9 cellular contexts compared by ENCODE assay signal in genomic region chr19:13089139-13089856, GRCh38. TPM values are rescaled to one million over a fixed set of nuclear protein-coding genes. Genes with fewer than 3 reads are reported as not detected.
DNase-seq lines count a peak whose midpoint lies in the region; ATAC-seq and TF ChIP-seq lines count a peak whose summit lies in the region.
"Had no signal": no experiment of that assay in that cellular context is flagged by ENCODE, and none has a peak within 500 bp of the region (broad histone marks: within the 10 kb centered on the region; RNA-seq: fewer than 3 reads in every experiment).

No MANE protein-coding gene starts in this region.

- TF ChIP-seq POLR2A in breast epithelium (IDR thresholded peaks at IDR 0.05), result no peak

- intact Hi-C loops in CD8-positive, alpha-beta T cell (cut with DNase I, micrococcal nuclease), result no loop called here
- intact Hi-C loops in breast epithelium (cut with DNase I; ENCODE audit: low total_unique reads), result loop anchor here (1.0 kb wide), 1 partner anchor 105 kb away; no protein-coding TSS in a partner anchor

- H3K27me3 Mint-ChIP-seq in CD8-positive, alpha-beta T cell (ENCODE audit: low read depth), result no peaks in the 10 kb centered on the region
- peaks cover 88% of the 10 kb centered on the region for H3K27me3 Mint-ChIP-seq in nephron progenitor cell (ENCODE audit: low read depth, poor library complexity)

- H3K4me1 ChIP-seq in CD8-positive, alpha-beta T cell (ENCODE audit: insufficient read depth, low read length), result no peaks in the 10 kb centered on the region
- peaks cover 9 to 10% of the 10 kb centered on the region in 2 donors for H3K4me1 ChIP-seq in breast epithelium

- H3K27me3 ChIP-seq in CD8-positive, alpha-beta T cell (ENCODE audit: insufficient read depth, low read length), result no peaks in the 10 kb centered on the region
- no peaks in the 10 kb centered on the region for H3K27me3 ChIP-seq in breast epithelium

- POLR2A ChIA-PET in CD8-positive, alpha-beta T cell (lab: Charles Lee), result no interaction called here

- no peak overlapping the region for H3K4me3 ChIP-seq in CD8-positive, alpha-beta T cell (ENCODE audit: low read depth, low read length)
- H3K4me3 ChIP-seq in HFF-Myc (replicated peaks; ENCODE audit: low read depth, low read length) (no peak overlapping the region), breast epithelium (no peak overlapping the region)

- H3K9me3 Mint-ChIP-seq in CD8-positive, alpha-beta T cell, result no peaks in the 10 kb centered on the region
- no peaks in the 10 kb centered on the region for H3K9me3 Mint-ChIP-seq in nephron progenitor cell
- H3K9me3 Mint-ChIP-seq: activated B cell treated with CpG ODN at 0.5 μM for 24 hours had no signal

- ATAC-seq in CD8-positive, alpha-beta T cell, result peak; percentile 73
- ATAC-seq in HG02623 (IDR thresholded peaks at IDR 0.05; ENCODE audit: unreplicated experiment), result no peak

- no peaks in the 10 kb centered on the region for H3K9me3 ChIP-seq in CD8-positive, alpha-beta T cell (ENCODE audit: low read length)
- no peaks in the 10 kb centered on the region for H3K9me3 ChIP-seq in breast epithelium

- H3K36me3 ChIP-seq in CD8-positive, alpha-beta T cell (ENCODE audit: insufficient read depth, low read length), result no peaks in the 10 kb centered on the region
- no peaks in the 10 kb centered on the region for H3K36me3 ChIP-seq in breast epithelium

- CTCF ChIA-PET in CD8-positive, alpha-beta T cell (lab: Charles Lee), result interaction anchor here (0.9 to 9.3 kb wide), 3 partner anchors 16 to 124 kb away, joined by 4 to 138 read pairs (median 6); no protein-coding TSS in a partner anchor

- H3K27ac ChIP-seq in CD8-positive, alpha-beta T cell (ENCODE audit: low read depth, low read length), result no peak overlapping the region
- peak overlapping the region; percentile 79 to 88 for H3K27ac ChIP-seq in breast epithelium

- DNase-seq in CD8-positive, alpha-beta T cell, result peak in 1 of 7 experiments; percentile 54
- no peak for DNase-seq in HFF-Myc (ENCODE audit: extremely low read depth, low read depth)
- no peak for DNase-seq in breast epithelium (ENCODE audit: low spot score in 2 of 2)
- no peak for DNase-seq in nephron progenitor cell
- DNase-seq in NCI-H345 (lab: John Stamatoyannopoulos, UW), result no peak
- no peak for DNase-seq in mesenteric fat pad (ENCODE audit: low spot score)
- no peak for DNase-seq in effector CD4-positive, alpha-beta T cell
- DNase-seq: activated B cell treated with CpG ODN at 0.5 μM for 24 hours had no signal

- H3K4me1 Mint-ChIP-seq in CD8-positive, alpha-beta T cell (ENCODE audit: low read depth), result no peaks in the 10 kb centered on the region
- H3K4me1 Mint-ChIP-seq in nephron progenitor cell, result peaks cover 17% of the 10 kb centered on the region

- peak; percentile 57 for TF ChIP-seq CTCF in CD8-positive, alpha-beta T cell (IDR thresholded peaks at IDR 0.05)
- peak; percentile 41 for TF ChIP-seq CTCF in HFF-Myc (IDR thresholded peaks at IDR 0.05; ENCODE audit: low read depth, low read length, missing control alignments)
- TF ChIP-seq CTCF in breast epithelium (IDR thresholded peaks at IDR 0.05), result peak in 2 of 3 donors; percentile 10 to 34
- peak; percentile 35 for TF ChIP-seq CTCF in nephron progenitor cell (IDR thresholded peaks at IDR 0.05)

- H3K36me3 Mint-ChIP-seq in CD8-positive, alpha-beta T cell, result no peaks in the 10 kb centered on the region
- no peaks in the 10 kb centered on the region for H3K36me3 Mint-ChIP-seq in nephron progenitor cell (ENCODE audit: low read depth)

- H3K27ac Mint-ChIP-seq in CD8-positive, alpha-beta T cell, result no peak overlapping the region
- no peak overlapping the region for H3K27ac Mint-ChIP-seq in nephron progenitor cell
- H3K27ac Mint-ChIP-seq: activated B cell treated with CpG ODN at 0.5 μM for 24 hours had no signal

- H3K4me3 Mint-ChIP-seq in CD8-positive, alpha-beta T cell, result no peak overlapping the region
- no peak overlapping the region for H3K4me3 Mint-ChIP-seq in nephron progenitor cell
- H3K4me3 Mint-ChIP-seq: activated B cell treated with CpG ODN at 0.5 μM for 24 hours had no signal

RNA-seq across cellular contexts. Expression of gene LYL1, which starts 13.4 kb away (rescaled TPM):
- under 1 TPM; 0.81 to 0.92 TPM for total RNA-seq in CD8-positive, alpha-beta T cell
- total RNA-seq in breast epithelium (10 to 100 TPM in 1 of 3 donors, 1 to 10 TPM in 2; 7.0 to 21.0 (median 9.2) TPM), mesenteric fat pad (11.5 TPM)

RNA-seq across cellular contexts. Expression of gene TRMT1, which starts 27.2 kb away (rescaled TPM):
- 10 to 100 TPM; 76.4 to 77.2 TPM for total RNA-seq in CD8-positive, alpha-beta T cell
- total RNA-seq in breast epithelium (10 to 100 TPM; 29.7 to 37.4 (median 31.7) TPM), mesenteric fat pad (33.2 TPM)

RNA-seq across cellular contexts. Expression of gene NACC1, which starts 28.8 kb away (rescaled TPM):
- total RNA-seq in CD8-positive, alpha-beta T cell, result 10 to 100 TPM; 16.8 to 20.8 TPM
- 10 to 100 TPM in 2 of 3 donors, 1 to 10 TPM in 1; 8.5 to 20.5 (median 19.7) TPM for total RNA-seq in breast epithelium
- 45.2 TPM for total RNA-seq in mesenteric fat pad
